ENCODE assay signal across 21 cellular contexts in the genomic region with DNA sequence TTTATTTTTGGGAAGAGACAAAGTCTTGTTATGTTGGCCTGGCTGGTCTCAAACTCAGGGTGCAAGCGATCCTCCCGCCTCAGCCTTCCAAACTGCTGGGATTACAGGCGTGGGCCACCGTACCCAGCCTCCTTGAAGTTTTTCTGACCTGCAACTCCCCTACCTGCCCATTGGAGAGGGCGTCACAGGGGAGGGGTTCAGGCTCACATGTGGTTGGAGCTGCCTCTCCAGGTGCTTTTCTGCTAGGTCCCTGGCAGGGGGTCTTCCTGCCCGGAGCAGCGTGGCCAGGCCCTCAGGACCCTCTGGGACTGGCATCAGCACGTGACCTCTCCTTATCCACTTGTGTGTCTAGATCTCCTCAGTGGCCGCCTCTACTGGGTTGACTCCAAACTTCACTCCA. TPM values are rescaled to one million over a fixed set of nuclear protein-coding genes. Genes with fewer than 3 reads are reported as not detected.
DNase-seq lines count a peak whose midpoint lies in the region; ATAC-seq and TF ChIP-seq lines count a peak whose summit lies in the region.
"Had no signal": no experiment of that assay in that cellular context is flagged by ENCODE, and none has a peak within 500 bp of the region (broad histone marks: within the 10 kb centered on the region; RNA-seq: fewer than 3 reads in every experiment).

No MANE protein-coding gene starts in this region.

- no peak overlapping the region for H3K9ac ChIP-seq in endodermal cell (ENCODE audit: extremely low read depth, low read length, poor library complexity, severe bottlenecking)
- H3K9ac ChIP-seq: BLaER1, SK-N-SH had no signal

- no peaks in the 10 kb centered on the region for H3K9me3 Mint-ChIP-seq in endodermal cell
- H3K9me3 Mint-ChIP-seq: CD4-positive, alpha-beta T cell had no signal

- 92 to 96% methylated on average over 5 to 9 of the region's 9 CpGs for WGBS in endodermal cell (ENCODE audit: insufficient coverage in 1 of 2, insufficient read length in 1 of 2), 2 experiments

- H3K27me3 Mint-ChIP-seq in T-helper 17 cell (no peaks in the 10 kb centered on the region), endodermal cell (ENCODE audit: insufficient read depth) (no peaks in the 10 kb centered on the region)
- H3K27me3 Mint-ChIP-seq: CD4-positive, alpha-beta T cell had no signal

- H3K36me3 Mint-ChIP-seq in T-helper 17 cell (ENCODE audit: low read depth) (peaks cover 5% of the 10 kb centered on the region), endodermal cell (ENCODE audit: low read depth) (peaks cover 84% of the 10 kb centered on the region)

- H3K4me2 ChIP-seq in osteoblast (ENCODE audit: insufficient read depth, low read length) = no peak overlapping the region
- H3K4me2 ChIP-seq: BLaER1, PC-9, SK-N-SH had no signal

- peaks cover 4% of the 10 kb centered on the region for H3K79me2 ChIP-seq in osteoblast (ENCODE audit: insufficient read depth, low read length)

- H3K27me3 ChIP-seq in H7 (ENCODE audit: control insufficient read depth, insufficient read depth, low read length) (no peaks in the 10 kb centered on the region), endodermal cell (ENCODE audit: control insufficient read depth, insufficient read depth, low read length, poor library complexity, severe bottlenecking) (no peaks in the 10 kb centered on the region), osteoblast (ENCODE audit: insufficient read depth, low read length) (no peaks in the 10 kb centered on the region)
- H3K27me3 ChIP-seq: BLaER1 had no signal

- no peak overlapping the region for H3K4me3 Mint-ChIP-seq in T-helper 17 cell
- H3K4me3 Mint-ChIP-seq in endodermal cell = no peak overlapping the region
- H3K4me3 Mint-ChIP-seq: CD4-positive, alpha-beta T cell had no signal

- H3K4me3 ChIP-seq in H7 (ENCODE audit: insufficient read depth, low read depth, low read length) = no peak overlapping the region
- no peak overlapping the region for H3K4me3 ChIP-seq in endodermal cell (ENCODE audit: low read length)
- no peak overlapping the region for H3K4me3 ChIP-seq in osteoblast (ENCODE audit: insufficient read depth, low read length)
- H3K4me3 ChIP-seq: BLaER1, PC-9 had no signal

- no peak for TF ChIP-seq CTCF in endodermal cell (conservative IDR thresholded peaks at IDR 0.05)
- TF ChIP-seq CTCF in osteoblast (IDR thresholded peaks at IDR 0.05; ENCODE audit: extremely low read depth, low read depth, low read length) = no peak

- no peak overlapping the region for H2AFZ ChIP-seq in osteoblast (ENCODE audit: low read length)
- H2AFZ ChIP-seq: PC-9 had no signal

- no peaks in the 10 kb centered on the region for H4K20me1 ChIP-seq in osteoblast (ENCODE audit: insufficient read depth, low read length)

- DNase-seq in H7 (peak; percentile 38), T-helper 17 cell (no peak), endodermal cell (peak; percentile 73), osteoblast (ENCODE audit: insufficient read length, low spot score, missing footprints) (peak; percentile 1), NCI-H748 (lab: John Stamatoyannopoulos, UW; ENCODE audit: unreplicated experiment) (no peak)
- DNase-seq: CD4-positive, alpha-beta T cell; COR-L47; DMS79 treated with DMSO at 0.1 percent for 48 hours; KBM-7; MM.1S; NCI-H1092; NCI-H1436 treated with DMSO at 0.1 percent for 48 hours; NCI-H1930; NCI-H748 treated with DMSO at 0.1 percent for 48 hours; PC-9; RPMI8226; SIG-M5 had no signal

- H3K36me3 ChIP-seq in H7 (replicated peaks; ENCODE audit: control insufficient read depth, insufficient read depth, low read length) (peaks cover 62% of the 10 kb centered on the region), endodermal cell (ENCODE audit: control insufficient read depth, insufficient read depth, low read length) (peaks cover 89% of the 10 kb centered on the region), osteoblast (ENCODE audit: insufficient read depth, low read length) (peaks cover 81% of the 10 kb centered on the region)

- H3K4me1 Mint-ChIP-seq in T-helper 17 cell = peaks cover 3% of the 10 kb centered on the region
- H3K4me1 Mint-ChIP-seq in endodermal cell = no peaks in the 10 kb centered on the region

- ATAC-seq in T-helper 17 cell (no peak), GM18867 (IDR thresholded peaks at IDR 0.05; ENCODE audit: unreplicated experiment) (no peak), HG02571 (IDR thresholded peaks at IDR 0.05; ENCODE audit: unreplicated experiment) (no peak)

- H3K4me1 ChIP-seq in endodermal cell (ENCODE audit: control insufficient read depth, insufficient read depth, low read length) (no peaks in the 10 kb centered on the region), osteoblast (ENCODE audit: insufficient read depth, low read length) (no peaks in the 10 kb centered on the region)
- H3K4me1 ChIP-seq: BLaER1 had no signal

- H3K9me3 ChIP-seq in T-helper 17 cell (ENCODE audit: control insufficient read depth, low read length, poor library complexity, severe bottlenecking) (no peaks in the 10 kb centered on the region), endodermal cell (ENCODE audit: control insufficient read depth, low read length) (no peaks in the 10 kb centered on the region), osteoblast (ENCODE audit: low read depth, low read length) (no peaks in the 10 kb centered on the region)
- H3K9me3 ChIP-seq: BLaER1, SK-N-SH had no signal

- H3K27ac Mint-ChIP-seq in T-helper 17 cell (peak overlapping the region; percentile 45), endodermal cell (peak overlapping the region; percentile 64)
- H3K27ac Mint-ChIP-seq: CD4-positive, alpha-beta T cell had no signal

- H3K27ac ChIP-seq in endodermal cell (ENCODE audit: low read depth, low read length) (no peak overlapping the region), osteoblast (ENCODE audit: low read depth, low read length) (no peak overlapping the region)
- H3K27ac ChIP-seq: BLaER1, PC-9 had no signal

RNA-seq across cellular contexts. Expression of a gene that starts 27.2 kb away (rescaled TPM):
- 144 and 158 TPM in 2 replicates for total RNA-seq in H7 (2014; rRNA removed; shearing (Covaris generic))
- total RNA-seq in T-helper 17 cell (100 to 1,000 TPM in 1 of 2 donors, 10 to 100 TPM in 1; 98.2 to 139 TPM), endodermal cell (100 to 1,000 TPM in 1 of 2 donors, 10 to 100 TPM in 1; 61.0 to 101 TPM), osteoblast (313 and 326 TPM in 2 replicates)
- polyA plus RNA-seq in endodermal cell (2013, experiment 1 of 2) = 105 TPM
- 103 TPM for polyA plus RNA-seq in endodermal cell (2013, experiment 2 of 2)

RNA-seq across cellular contexts. Expression of a gene that starts 39.1 kb away (rescaled TPM):
- total RNA-seq in H7 (2014; rRNA removed; shearing (Covaris generic)) = 66.8 and 67.0 TPM in 2 replicates
- under 1 TPM; 0.62 to 0.89 TPM for total RNA-seq in T-helper 17 cell
- total RNA-seq in endodermal cell = 10 to 100 TPM; 35.4 to 50.0 TPM
- polyA plus RNA-seq in endodermal cell (2013, experiment 1 of 2) = 29.9 TPM
- polyA plus RNA-seq in endodermal cell (2013, experiment 2 of 2) = 34.5 TPM
- total RNA-seq in osteoblast = 5.4 and 6.5 TPM in 2 replicates

Comparison
In these comparisons a context has a peak if more than half of its experiments do, and no peak if none do; other contexts are left out.
1. DNase-seq: peak in H7 (single experiment), endodermal cell (single experiment) and osteoblast (single experiment); none in T-helper 17 cell (0 of 3) and NCI-H748 (single experiment).